14 cellular contexts compared by ENCODE assay signal in the genomic region with DNA sequence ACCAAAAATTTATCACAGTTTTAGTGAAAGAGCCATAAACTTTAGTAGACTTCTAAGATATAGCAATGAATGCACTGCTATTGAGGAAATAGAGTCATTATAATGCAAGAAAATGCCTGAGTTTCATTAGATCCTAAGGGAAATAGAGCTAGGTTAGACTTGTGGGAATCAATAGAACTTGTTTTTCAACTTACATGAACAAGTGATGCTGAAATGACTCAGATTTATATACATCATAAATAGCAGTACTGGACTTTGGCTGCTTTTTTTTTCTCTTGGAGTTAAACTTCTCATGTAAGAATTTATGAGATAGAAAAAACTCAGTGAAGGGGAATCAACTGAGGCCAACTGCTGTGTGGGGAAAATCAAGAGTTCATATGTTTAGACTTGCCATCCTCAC.
DNase-seq lines count a peak whose midpoint lies in the region; FAIRE-seq and TF ChIP-seq lines count a peak whose summit lies in the region.
"Had no signal": no experiment of that assay in that cellular context is flagged by ENCODE, and none has a peak within 500 bp of the region (broad histone marks: within the 10 kb centered on the region; RNA-seq: fewer than 3 reads in every experiment).

No MANE protein-coding gene starts in this region.

- no peaks in the 10 kb centered on the region for H4K20me1 ChIP-seq in hepatocyte (ENCODE audit: insufficient read depth, poor library complexity, severe bottlenecking)
- H4K20me1 ChIP-seq: BLaER1 treated with 17β-estradiol and CSF1 and Interleukin-3, amounts not matched to agents 10 nM and 100 nM had no signal

- no peak overlapping the region for H3K27ac Mint-ChIP-seq in activated CD4-positive, alpha-beta T cell treated with anti-CD3 and anti-CD28 coated beads, Interleukin-2, amount 10 ng/mL, durations not matched to agents 24 days and 14 days
- H3K27ac Mint-ChIP-seq: CD4-positive, alpha-beta T cell had no signal

- H3K27me3 ChIP-seq in bronchial epithelial cell (ENCODE audit: control insufficient read depth, insufficient read depth, low read length), result no peaks in the 10 kb centered on the region
- H3K27me3 ChIP-seq in hepatocyte, result no peaks in the 10 kb centered on the region
- no peaks in the 10 kb centered on the region for H3K27me3 ChIP-seq in transverse colon
- H3K27me3 ChIP-seq: BLaER1 treated with 17β-estradiol and CSF1 and Interleukin-3, amounts not matched to agents 10 nM and 100 nM had no signal

- H3K4me1 Mint-ChIP-seq in activated CD4-positive, alpha-beta T cell treated with anti-CD3 and anti-CD28 coated beads, Interleukin-2, amount 10 ng/mL, durations not matched to agents 24 days and 14 days, result no peaks in the 10 kb centered on the region

- H2AFZ ChIP-seq in hepatocyte, result no peak overlapping the region

- H3K4me1 ChIP-seq in hepatocyte (ENCODE audit: insufficient read depth), result no peaks in the 10 kb centered on the region
- H3K4me1 ChIP-seq in transverse colon, result peaks cover 0 to 22% (median 12%) of the 10 kb centered on the region in 4 donors
- H3K4me1 ChIP-seq: BLaER1 treated with 17β-estradiol and CSF1 and Interleukin-3, amounts not matched to agents 10 nM and 100 nM had no signal

- peak; percentile 56 for FAIRE-seq in D721Med (lab: Jason Lieb, UNC)
- FAIRE-seq in bronchial epithelial cell (lab: Jason Lieb, UNC), result no peak
- FAIRE-seq: H54 had no signal

- no peaks in the 10 kb centered on the region for H3K36me3 Mint-ChIP-seq in activated CD4-positive, alpha-beta T cell treated with anti-CD3 and anti-CD28 coated beads, Interleukin-2, amount 10 ng/mL, durations not matched to agents 24 days and 14 days (ENCODE audit: low read depth)

- H3K4me3 Mint-ChIP-seq in activated CD4-positive, alpha-beta T cell treated with anti-CD3 and anti-CD28 coated beads, Interleukin-2, amount 10 ng/mL, durations not matched to agents 24 days and 14 days, result no peak overlapping the region
- H3K4me3 Mint-ChIP-seq: CD4-positive, alpha-beta T cell had no signal

- in situ Hi-C loops in transverse colon (cut with MboI; ENCODE audit: low pct_ligation_motif_present in 1 of 4, low pct_unique_long_range_greater_than_20kb in 1 of 4, low sequenced_read_pairs in 3 of 4), result no loop called here

- no peaks in the 10 kb centered on the region for H3K36me3 ChIP-seq in bronchial epithelial cell (ENCODE audit: control insufficient read depth, insufficient read depth, low read length)
- no peaks in the 10 kb centered on the region for H3K36me3 ChIP-seq in hepatocyte (replicated peaks; ENCODE audit: insufficient read depth, low read depth)
- no peaks in the 10 kb centered on the region for H3K36me3 ChIP-seq in transverse colon
- H3K36me3 ChIP-seq: BLaER1 treated with 17β-estradiol and CSF1 and Interleukin-3, amounts not matched to agents 10 nM and 100 nM had no signal

- no peaks in the 10 kb centered on the region for H3K27me3 Mint-ChIP-seq in activated CD4-positive, alpha-beta T cell treated with anti-CD3 and anti-CD28 coated beads, Interleukin-2, amount 10 ng/mL, durations not matched to agents 24 days and 14 days
- H3K27me3 Mint-ChIP-seq: CD4-positive, alpha-beta T cell had no signal

- no peaks in the 10 kb centered on the region for H3K9me3 Mint-ChIP-seq in activated CD4-positive, alpha-beta T cell treated with anti-CD3 and anti-CD28 coated beads, Interleukin-2, amount 10 ng/mL, durations not matched to agents 24 days and 14 days
- H3K9me3 Mint-ChIP-seq: CD4-positive, alpha-beta T cell had no signal

- DNase-seq in D721Med (ENCODE audit: insufficient read length, low spot score) (no peak), bronchial epithelial cell (ENCODE audit: low read depth) (peak; percentile 26), hepatocyte (ENCODE audit: low spot score) (peak; percentile 34), transverse colon (no peak), RPMI8226 (no peak)
- DNase-seq in activated CD4-positive, alpha-beta T cell treated with anti-CD3 and anti-CD28 coated beads, Interleukin-2, amount 10 ng/mL, durations not matched to agents 24 days and 14 days, result no peak
- DNase-seq in effector CD8-positive, alpha-beta T cell (lab: John Stamatoyannopoulos, UW), result no peak
- DNase-seq: ACHN; CD4-positive, alpha-beta T cell; DMS153; GF-D8 had no signal

- no peak for TF ChIP-seq POLR2A in transverse colon (IDR thresholded peaks at IDR 0.05)

- TF ChIP-seq CTCF in D721Med (IDR thresholded peaks at IDR 0.05; ENCODE audit: insufficient read depth, missing control alignments) (no peak), bronchial epithelial cell (IDR thresholded peaks at IDR 0.05; ENCODE audit: insufficient read depth, low read length, severe bottlenecking) (no peak), hepatocyte (IDR thresholded peaks at IDR 0.05; ENCODE audit: poor library complexity) (no peak), transverse colon (IDR thresholded peaks at IDR 0.05) (no peak)

- H3K4me2 ChIP-seq in hepatocyte, result peak overlapping the region; percentile 20
- H3K4me2 ChIP-seq: BLaER1 treated with 17β-estradiol and CSF1 and Interleukin-3, amounts not matched to agents 10 nM and 100 nM had no signal

- no peak overlapping the region for H3K4me3 ChIP-seq in bronchial epithelial cell (ENCODE audit: low read depth, low read length)
- no peak overlapping the region for H3K4me3 ChIP-seq in hepatocyte
- H3K4me3 ChIP-seq in transverse colon, result no peak overlapping the region
- H3K4me3 ChIP-seq: BLaER1 treated with 17β-estradiol and CSF1 and Interleukin-3, amounts not matched to agents 10 nM and 100 nM had no signal

- no peaks in the 10 kb centered on the region for H3K79me2 ChIP-seq in hepatocyte

- TF ChIP-seq EP300 in transverse colon (IDR thresholded peaks at IDR 0.05; ENCODE audit: low read depth), result no peak

- H3K9me2 ChIP-seq in hepatocyte (replicated peaks; ENCODE audit: insufficient read depth), result no peaks in the 10 kb centered on the region

- H3K27ac ChIP-seq in hepatocyte, result peak overlapping the region; percentile 24
- H3K27ac ChIP-seq in transverse colon, result peak overlapping the region; percentile 50 to 69 (median 60)
- H3K27ac ChIP-seq: BLaER1 treated with 17β-estradiol and CSF1 and Interleukin-3, amounts not matched to agents 10 nM and 100 nM; HL-60 had no signal

- H3K9me3 ChIP-seq in hepatocyte (ENCODE audit: low read depth) (no peaks in the 10 kb centered on the region), transverse colon (no peaks in the 10 kb centered on the region)
- H3K9me3 ChIP-seq: BLaER1 treated with 17β-estradiol and CSF1 and Interleukin-3, amounts not matched to agents 10 nM and 100 nM had no signal

- intact Hi-C loops in transverse colon (cut with DNase I; ENCODE audit: low total_unique reads), result no loop called here
- intact Hi-C loops in activated CD4-positive, alpha-beta T cell treated with anti-CD3 and anti-CD28 coated beads, Interleukin-2, amount 10 ng/mL, durations not matched to agents 24 days and 14 days (cut with micrococcal nuclease), result no loop called here

Comparison
In these comparisons a context has a peak if more than half of its experiments do, and no peak if none do; other contexts are left out.
1. DNase-seq: peak in bronchial epithelial cell (single experiment) and hepatocyte (single experiment); none in D721Med (single experiment), transverse colon (single experiment), activated CD4-positive, alpha-beta T cell treated with anti-CD3 and anti-CD28 coated beads, Interleukin-2, amount 10 ng/mL, durations not matched to agents 24 days and 14 days (single experiment), effector CD8-positive, alpha-beta T cell (single experiment) and RPMI8226 (single experiment).